8 cellular contexts compared by ENCODE assay signal in the genomic region with DNA sequence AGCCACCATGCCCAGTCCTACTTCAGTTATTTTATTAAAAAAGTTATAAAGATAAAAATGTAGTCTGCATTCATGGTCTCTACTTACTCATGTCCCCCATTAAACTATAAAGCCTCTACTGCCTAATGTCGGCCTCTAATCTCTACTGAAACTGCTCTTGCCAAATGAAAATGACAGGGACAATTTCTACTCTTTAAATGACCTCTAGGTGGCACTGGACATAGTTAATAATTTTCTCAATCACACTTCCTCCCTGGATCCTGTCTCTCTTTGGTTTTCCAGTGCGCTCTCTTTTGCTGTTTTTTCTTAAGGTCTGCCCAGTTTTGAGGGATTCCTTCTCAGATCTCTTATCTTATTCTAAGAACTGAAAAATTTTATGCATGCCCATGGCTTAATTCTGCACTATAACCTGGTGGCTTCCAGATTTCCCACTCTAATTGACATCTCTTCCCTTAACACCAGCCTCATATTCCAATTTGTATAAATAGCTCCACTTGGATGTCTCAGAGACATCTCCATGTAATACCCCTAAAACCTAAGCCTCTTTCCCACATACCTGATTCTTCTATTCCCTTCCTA. TPM values are rescaled to one million over a fixed set of nuclear protein-coding genes. Genes with fewer than 3 reads are reported as not detected.
DNase-seq lines count a peak whose midpoint lies in the region; ATAC-seq and TF ChIP-seq lines count a peak whose summit lies in the region.

No MANE protein-coding gene starts in this region.

- TF ChIP-seq CTCF in DOHH2 (IDR thresholded peaks at IDR 0.05; ENCODE audit: low read depth, low read length, poor library complexity, severe bottlenecking) (peak; percentile 64), PC-9 (conservative IDR thresholded peaks at IDR 0.05) (peak; percentile 70), epithelial cell of proximal tubule (conservative IDR thresholded peaks at IDR 0.05; ENCODE audit: low read depth, low read length) (peak; percentile 65), sigmoid colon (IDR thresholded peaks at IDR 0.05) (peak in 2 of 4 experiments; percentile 16 to 23)

- no peaks in the 10 kb centered on the region for H3K9me3 ChIP-seq in DOHH2 (ENCODE audit: control insufficient read depth, insufficient read depth, low read length)
- H3K9me3 ChIP-seq in PC-9 (ENCODE audit: insufficient read depth, low read depth), result no peaks in the 10 kb centered on the region
- no peaks in the 10 kb centered on the region for H3K9me3 ChIP-seq in sigmoid colon

- DNase-seq in PC-9 (no peak), epithelial cell of proximal tubule (ENCODE audit: low read depth) (no peak), pons (ENCODE audit: low spot score) (peak; percentile 87), NCI-H1930 (lab: John Stamatoyannopoulos, UW) (no peak), sigmoid colon (no peak)

- H3K9me2 ChIP-seq in DOHH2 (replicated peaks; ENCODE audit: control insufficient read depth, low read length) (no peaks in the 10 kb centered on the region), PC-9 (ENCODE audit: insufficient read depth) (no peaks in the 10 kb centered on the region)

- WGBS in sigmoid colon, 2 donors, result 10 to 29% methylated on average over 2 of the region's 2 CpGs

- no peak overlapping the region for H3K4me3 ChIP-seq in DOHH2 (ENCODE audit: low read length)
- no peak overlapping the region for H3K4me3 ChIP-seq in PC-9
- no peak overlapping the region for H3K4me3 ChIP-seq in epithelial cell of proximal tubule (ENCODE audit: low read depth, low read length)
- H3K4me3 ChIP-seq in sigmoid colon, result no peak overlapping the region

- intact Hi-C loops in PC-9 (cut with micrococcal nuclease; ENCODE audit: unreplicated experiment), result loop anchor here (5.0 kb wide), 1 partner anchor 144 kb away; no protein-coding TSS in a partner anchor
- intact Hi-C loops in sigmoid colon (cut with DNase I), result no loop called here

- no peak for TF ChIP-seq EP300 in sigmoid colon (IDR thresholded peaks at IDR 0.05)

- no peaks in the 10 kb centered on the region for H4K20me1 ChIP-seq in DOHH2 (ENCODE audit: control insufficient read depth, insufficient read depth, low read depth, low read length)
- H4K20me1 ChIP-seq in PC-9 (ENCODE audit: insufficient read depth), result no peaks in the 10 kb centered on the region

- H3K36me3 ChIP-seq in DOHH2 (ENCODE audit: control insufficient read depth, low read length) (no peaks in the 10 kb centered on the region), PC-9 (ENCODE audit: low read depth) (no peaks in the 10 kb centered on the region), sigmoid colon (no peaks in the 10 kb centered on the region)

- H3K27ac ChIP-seq in DOHH2 (ENCODE audit: low read depth, low read length), result no peak overlapping the region
- H3K27ac ChIP-seq in PC-9, result no peak overlapping the region
- H3K27ac ChIP-seq in sigmoid colon, result no peak overlapping the region

- no peak for TF ChIP-seq POLR2A in sigmoid colon (IDR thresholded peaks at IDR 0.05)

- CTCF ChIA-PET in PC-9 (lab: Charles Lee), result interaction anchor here (0.6 kb wide), 2 partner anchors 99 to 1921 kb away, joined by 3 read pairs; no protein-coding TSS in a partner anchor

- no peak overlapping the region for H2AFZ ChIP-seq in PC-9

- ATAC-seq in HG03097 (IDR thresholded peaks at IDR 0.05; ENCODE audit: low FRiP score, unreplicated experiment) (peak; percentile 70), GM19395 (IDR thresholded peaks at IDR 0.05; ENCODE audit: unreplicated experiment) (no peak)

- H3K4me1 ChIP-seq in DOHH2 (ENCODE audit: control insufficient read depth, low read length), result peaks cover 16% of the 10 kb centered on the region
- no peaks in the 10 kb centered on the region for H3K4me1 ChIP-seq in PC-9 (replicated peaks; ENCODE audit: insufficient read depth)
- no peaks in the 10 kb centered on the region for H3K4me1 ChIP-seq in sigmoid colon

- H3K79me2 ChIP-seq in DOHH2 (ENCODE audit: control insufficient read depth, low read length), result no peaks in the 10 kb centered on the region
- H3K79me2 ChIP-seq in PC-9 (ENCODE audit: low read depth), result no peaks in the 10 kb centered on the region

- BruUV-seq in PC-9 (replicated peaks; lab: Mats Ljungman, UMichigan), result no TSS peak

- H3K4me2 ChIP-seq in DOHH2 (ENCODE audit: low read length) (no peak overlapping the region), PC-9 (no peak overlapping the region)

- H3K27me3 ChIP-seq in DOHH2 (ENCODE audit: control insufficient read depth, low read length), result peaks cover 17% of the 10 kb centered on the region
- H3K27me3 ChIP-seq in PC-9 (ENCODE audit: insufficient read depth, low read depth), result peaks cover 25% of the 10 kb centered on the region
- no peaks in the 10 kb centered on the region for H3K27me3 ChIP-seq in sigmoid colon

- POLR2A ChIA-PET in PC-9 (lab: Charles Lee; ENCODE audit: unreplicated experiment), result no interaction called here

- H3F3A ChIP-seq in DOHH2 (ENCODE audit: control insufficient read depth, insufficient read depth) (no peaks in the 10 kb centered on the region), PC-9 (ENCODE audit: insufficient read depth, low read depth) (no peaks in the 10 kb centered on the region)

RNA-seq across cellular contexts. Expression of a gene that starts 54.3 kb away (rescaled TPM):
- total RNA-seq in PC-9 (2021) (7.7 and 10.8 TPM in 2 replicates), epithelial cell of proximal tubule (21.7 and 28.4 TPM in 2 replicates), sigmoid colon (10 to 100 TPM; 21.6 to 33.1 (median 29.9) TPM)
- 10 to 100 TPM in 2 of 3 donors, 1 to 10 TPM in 1; 8.9 to 10.4 (median 10.2) TPM for polyA plus RNA-seq in sigmoid colon
